8 cellular contexts compared by ENCODE assay signal in genomic region chr16:85798901-85799496, GRCh38. TPM values are rescaled to one million over a fixed set of nuclear protein-coding genes. Genes with fewer than 3 reads are reported as not detected.
DNase-seq lines count a peak whose midpoint lies in the region; ATAC-seq and TF ChIP-seq lines count a peak whose summit lies in the region.

No MANE protein-coding gene starts in this region.

- H3K4me1 ChIP-seq in HUES6 (ENCODE audit: control insufficient read depth, insufficient read depth, low read length) (peaks cover 6% of the 10 kb centered on the region; the same call in 1 of the 2 replicates), neuron (ENCODE audit: insufficient read depth, low read length) (peaks cover 20% of the 10 kb centered on the region)

- H3K9me3 Mint-ChIP-seq in activated CD8-positive, alpha-beta T cell treated with anti-CD3 and anti-CD28 coated beads, Interleukin-2, amount 10 ng/mL, durations not matched to agents 7 days and 5 days (ENCODE audit: insufficient read depth) = no peaks in the 10 kb centered on the region

- peak overlapping the region; percentile 67 for H2AFZ ChIP-seq in neuron (ENCODE audit: low read depth, low read length)

- H3K9me3 ChIP-seq in HUES6 (ENCODE audit: control insufficient read depth, insufficient read depth, low read depth, low read length) (no peaks in the 10 kb centered on the region), neuron (ENCODE audit: low read length) (no peaks in the 10 kb centered on the region)

- POLR2A ChIA-PET in activated CD8-positive, alpha-beta T cell treated with anti-CD3 and anti-CD28 coated beads, Interleukin-2, amount 10 ng/mL, durations not matched to agents 7 days and 5 days (lab: Charles Lee) = no interaction called here

- TF ChIP-seq CTCF in fibroblast of pulmonary artery (IDR thresholded peaks at IDR 0.05; ENCODE audit: low read length, missing control alignments) = no peak

- H3K4me3 Mint-ChIP-seq in activated CD8-positive, alpha-beta T cell treated with anti-CD3 and anti-CD28 coated beads, Interleukin-2, amount 10 ng/mL, durations not matched to agents 7 days and 5 days = peak overlapping the region; percentile 90

- peak overlapping the region; percentile 89 for H3K27ac Mint-ChIP-seq in activated CD8-positive, alpha-beta T cell treated with anti-CD3 and anti-CD28 coated beads, Interleukin-2, amount 10 ng/mL, durations not matched to agents 7 days and 5 days

- H3K4me1 Mint-ChIP-seq in activated CD8-positive, alpha-beta T cell treated with anti-CD3 and anti-CD28 coated beads, Interleukin-2, amount 10 ng/mL, durations not matched to agents 7 days and 5 days (ENCODE audit: low read depth) = peaks cover 61% of the 10 kb centered on the region

- H3K4me3 ChIP-seq in HUES6 (ENCODE audit: low read depth, low read length) (peak overlapping the region; percentile 90), fibroblast of pulmonary artery (replicated peaks; ENCODE audit: low read depth, low read length) (peak overlapping the region; percentile 92), neuron (ENCODE audit: low read length) (peak overlapping the region; percentile 99)

- peaks cover 56% of the 10 kb centered on the region for H3K36me3 Mint-ChIP-seq in activated CD8-positive, alpha-beta T cell treated with anti-CD3 and anti-CD28 coated beads, Interleukin-2, amount 10 ng/mL, durations not matched to agents 7 days and 5 days (ENCODE audit: low read depth)

- CTCF ChIA-PET in activated CD8-positive, alpha-beta T cell treated with anti-CD3 and anti-CD28 coated beads, Interleukin-2, amount 10 ng/mL, durations not matched to agents 7 days and 5 days (lab: Charles Lee) = interaction anchor here (0.7 to 1.2 kb wide), 2 partner anchors 217 to 379 kb away, joined by 3 to 4 read pairs; no protein-coding TSS in a partner anchor

- peaks cover 66% of the 10 kb centered on the region for H3K36me3 ChIP-seq in HUES6 (ENCODE audit: control insufficient read depth, insufficient read depth, low read length)
- H3K36me3 ChIP-seq in neuron (ENCODE audit: insufficient read depth, low read length) = peaks cover 55% of the 10 kb centered on the region

- no peaks in the 10 kb centered on the region for H3K27me3 ChIP-seq in HUES6 (ENCODE audit: control insufficient read depth, insufficient read depth, low read length)
- H3K27me3 ChIP-seq in neuron (ENCODE audit: insufficient read depth, low read length) = no peaks in the 10 kb centered on the region

- no peaks in the 10 kb centered on the region for H3K27me3 Mint-ChIP-seq in activated CD8-positive, alpha-beta T cell treated with anti-CD3 and anti-CD28 coated beads, Interleukin-2, amount 10 ng/mL, durations not matched to agents 7 days and 5 days (ENCODE audit: low read depth)

- peak overlapping the region; percentile 93; the same call in 1 of the 2 replicates for H3K27ac ChIP-seq in HUES6 (ENCODE audit: low read depth, low read length)

- peak overlapping the region; percentile 93 for H3K9ac ChIP-seq in HUES6 (ENCODE audit: low read length)

- peak; percentile 26 for ATAC-seq in GM21423 (IDR thresholded peaks at IDR 0.05; ENCODE audit: unreplicated experiment)
- peak; percentile 69 for ATAC-seq in activated CD8-positive, alpha-beta T cell treated with anti-CD3 and anti-CD28 coated beads, Interleukin-2, amount 10 ng/mL, durations not matched to agents 7 days and 5 days

- DNase-seq in Daoy (ENCODE audit: low read depth) = peak; percentile 28
- DNase-seq in activated CD8-positive, alpha-beta T cell treated with anti-CD3 and anti-CD28 coated beads, Interleukin-2, amount 10 ng/mL, durations not matched to agents 7 days and 5 days = peak; percentile 54
- peak; percentile 28 for DNase-seq in fibroblast of pulmonary artery (ENCODE audit: low read depth)
- DNase-seq in NCI-H226 = no peak
- no peak for DNase-seq in NCI-H187 treated with DMSO at 0.1 percent for 48 hours (lab: John Stamatoyannopoulos, UW)

RNA-seq across cellular contexts. Expression of gene EMC8, which starts 0.3 kb away (rescaled TPM):
- total RNA-seq in Daoy (2014; rRNA removed; shearing (Covaris generic)) = 40.5 and 46.5 TPM in 2 replicates
- 10 to 100 TPM; 33.3 to 43.0 TPM for total RNA-seq in activated CD8-positive, alpha-beta T cell treated with anti-CD3 and anti-CD28 coated beads, Interleukin-2, amount 10 ng/mL, durations not matched to agents 7 days and 5 days

RNA-seq across cellular contexts. Expression of gene COX4I1, which starts 0.5 kb away (rescaled TPM):
- total RNA-seq in Daoy (2014; rRNA removed; shearing (Covaris generic)) = 465 and 540 TPM in 2 replicates
- 100 to 1,000 TPM; 505 to 520 TPM for total RNA-seq in activated CD8-positive, alpha-beta T cell treated with anti-CD3 and anti-CD28 coated beads, Interleukin-2, amount 10 ng/mL, durations not matched to agents 7 days and 5 days

RNA-seq across cellular contexts. Expression of gene C16orf74, which starts 48.1 kb away (rescaled TPM):
- total RNA-seq in Daoy (2014; rRNA removed; shearing (Covaris generic)) = 14.1 and 17.8 TPM in 2 replicates
- total RNA-seq in activated CD8-positive, alpha-beta T cell treated with anti-CD3 and anti-CD28 coated beads, Interleukin-2, amount 10 ng/mL, durations not matched to agents 7 days and 5 days = under 1 TPM; 0.21 TPM

Comparison
In these comparisons a context has a peak if more than half of its experiments do, and no peak if none do; other contexts are left out.
1. DNase-seq: peak in Daoy (single experiment), activated CD8-positive, alpha-beta T cell treated with anti-CD3 and anti-CD28 coated beads, Interleukin-2, amount 10 ng/mL, durations not matched to agents 7 days and 5 days (single experiment) and fibroblast of pulmonary artery (single experiment); none in NCI-H226 (single experiment) and NCI-H187 treated with DMSO at 0.1 percent for 48 hours (single experiment).
2. RNA of gene C16orf74, which starts 48.1 kb away (total RNA-seq): 14.1 to 17.8 TPM in Daoy; 0.21 TPM in activated CD8-positive, alpha-beta T cell treated with anti-CD3 and anti-CD28 coated beads, Interleukin-2, amount 10 ng/mL, durations not matched to agents 7 days and 5 days; every median in the first group is over 10 times any median in the second.
3. Peak in every context shown above with its lines, with median percentiles within 50 percentile points of each other: H3K4me3 ChIP-seq.